In the genomic region with DNA sequence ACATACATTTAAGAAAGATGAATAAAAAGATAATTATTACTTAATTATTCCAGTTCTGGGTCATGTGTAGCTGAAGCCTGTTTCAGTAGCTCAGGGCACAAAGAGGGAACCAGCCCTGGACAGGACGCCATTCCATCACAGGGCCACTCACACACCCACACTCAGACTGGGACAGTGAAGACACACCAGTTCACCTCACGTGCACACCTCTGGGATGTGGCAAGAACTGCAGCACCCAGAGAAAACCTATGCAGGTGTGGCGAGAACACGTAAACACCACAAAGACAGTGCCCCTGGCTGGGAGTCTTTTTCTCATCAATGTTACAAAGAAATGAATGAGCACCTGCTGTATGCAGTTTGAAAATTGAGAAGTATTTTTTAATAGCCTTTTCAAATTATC, we compare ENCODE assay signal across 8 cellular contexts. TPM values are rescaled to one million over a fixed set of nuclear protein-coding genes. Genes with fewer than 3 reads are reported as not detected.
DNase-seq lines count a peak whose midpoint lies in the region; ATAC-seq and TF ChIP-seq lines count a peak whose summit lies in the region.

No MANE protein-coding gene starts in this region.

- ATAC-seq in GM19463 (IDR thresholded peaks at IDR 0.05; ENCODE audit: unreplicated experiment): no peak

- H3K18ac ChIP-seq in mesenchymal stem cell (ENCODE audit: low read depth in 1 of 2, low read length in 2 of 2): peak overlapping the region in 1 of 2 experiments; percentile 46

- no peaks in the 10 kb centered on the region for H3K79me1 ChIP-seq in mesenchymal stem cell (replicated peaks; ENCODE audit: low read length, poor library complexity, severe bottlenecking)

- H3K4me3 Mint-ChIP-seq in activated naive CD4-positive, alpha-beta T cell treated with anti-CD3 and anti-CD28 coated beads, Interleukin-2, amount 50 U/mL, for 24 hours: peak overlapping the region; percentile 97

- H3K27me3 ChIP-seq in mesenchymal stem cell (ENCODE audit: control insufficient read depth in 1 of 2, insufficient read depth in 1 of 2, low read length in 2 of 2): no peaks in the 10 kb centered on the region

- DNase-seq in LNCaP clone FGC (ENCODE audit: low read depth): no peak
- DNase-seq in mesenchymal stem cell: peak; percentile 32
- no peak for DNase-seq in hepatic stellate cell (ENCODE audit: low spot score)
- no peak for DNase-seq in SKM-1 treated with dmso at 0.1 percent for 144 hours (lab: John Stamatoyannopoulos, UW; ENCODE audit: unreplicated experiment)
- no peak for DNase-seq in dermis blood vessel endothelial cell

- no peaks in the 10 kb centered on the region for H3K36me3 Mint-ChIP-seq in activated naive CD4-positive, alpha-beta T cell treated with anti-CD3 and anti-CD28 coated beads, Interleukin-2, amount 50 U/mL, for 24 hours

- H3K23ac ChIP-seq in mesenchymal stem cell (ENCODE audit: low read length in 2 of 2): peak overlapping the region in 1 of 2 experiments; percentile 10

- peaks cover 69% of the 10 kb centered on the region for H3K4me1 Mint-ChIP-seq in activated naive CD4-positive, alpha-beta T cell treated with anti-CD3 and anti-CD28 coated beads, Interleukin-2, amount 50 U/mL, for 24 hours

- H3K4ac ChIP-seq in mesenchymal stem cell (ENCODE audit: low read depth in 1 of 2, low read length in 2 of 2): no peak overlapping the region

- H3K36me3 ChIP-seq in ES-I3 (ENCODE audit: insufficient read depth, low read length) (no peaks in the 10 kb centered on the region), mesenchymal stem cell (ENCODE audit: control insufficient read depth in 1 of 2, insufficient read depth in 2 of 2, low read depth in 1 of 2, low read length in 2 of 2) (peaks cover 11 to 27% of the 10 kb centered on the region in 2 experiments)

- no peak overlapping the region for H4K8ac ChIP-seq in mesenchymal stem cell (ENCODE audit: low read length)

- H3K4me3 ChIP-seq in LNCaP clone FGC (ENCODE audit: low read depth, low read length): peak overlapping the region; percentile 81
- H3K4me3 ChIP-seq in mesenchymal stem cell (ENCODE audit: insufficient read depth in 1 of 2, low read depth in 1 of 2, low read length in 2 of 2): peak overlapping the region in 1 of 2 experiments; percentile 99

- no peak overlapping the region for H2BK15ac ChIP-seq in mesenchymal stem cell (ENCODE audit: low read depth, poor library complexity, severe bottlenecking)

- no peak overlapping the region for H2BK120ac ChIP-seq in mesenchymal stem cell (ENCODE audit: low read depth, low read length)

- no peaks in the 10 kb centered on the region for H3K9me3 Mint-ChIP-seq in activated naive CD4-positive, alpha-beta T cell treated with anti-CD3 and anti-CD28 coated beads, Interleukin-2, amount 50 U/mL, for 24 hours

- H3K4me2 ChIP-seq in mesenchymal stem cell (ENCODE audit: low read length, poor library complexity, severe bottlenecking): peak overlapping the region; percentile 24

- no peak overlapping the region for H2AFZ ChIP-seq in mesenchymal stem cell (ENCODE audit: low read depth, low read length)

- H3K9ac ChIP-seq in ES-I3 (ENCODE audit: low read depth, low read length): peak overlapping the region; percentile 81; the same call in 1 of the 2 replicates
- peak overlapping the region; percentile 97 for H3K9ac ChIP-seq in mesenchymal stem cell (ENCODE audit: low read length)

- no peak overlapping the region for H2AK5ac ChIP-seq in mesenchymal stem cell (ENCODE audit: low read length, severe bottlenecking)

- no peak overlapping the region for H4K91ac ChIP-seq in mesenchymal stem cell (ENCODE audit: low read length)

- no peak overlapping the region for H3K27ac Mint-ChIP-seq in activated naive CD4-positive, alpha-beta T cell treated with anti-CD3 and anti-CD28 coated beads, Interleukin-2, amount 50 U/mL, for 24 hours

- H3K9me3 ChIP-seq in ES-I3 (ENCODE audit: control insufficient read depth, insufficient read depth, low read length) (no peaks in the 10 kb centered on the region), mesenchymal stem cell (ENCODE audit: control insufficient read depth, low read length) (no peaks in the 10 kb centered on the region)

- TF ChIP-seq CTCF in LNCaP clone FGC (IDR thresholded peaks at IDR 0.05; ENCODE audit: control insufficient read depth, extremely low read depth, insufficient read depth): no peak

- no peak overlapping the region for H3K27ac ChIP-seq in mesenchymal stem cell (ENCODE audit: low read length, poor library complexity, severe bottlenecking)

- no peak overlapping the region for H2BK5ac ChIP-seq in mesenchymal stem cell (ENCODE audit: low read depth, low read length, poor library complexity, severe bottlenecking)

- no peaks in the 10 kb centered on the region for H3K4me1 ChIP-seq in ES-I3 (ENCODE audit: insufficient read depth, low read length)
- peaks cover 13% of the 10 kb centered on the region for H3K4me1 ChIP-seq in mesenchymal stem cell (ENCODE audit: control insufficient read depth, insufficient read depth, low read depth, low read length)

- H3K27me3 Mint-ChIP-seq in activated naive CD4-positive, alpha-beta T cell treated with anti-CD3 and anti-CD28 coated beads, Interleukin-2, amount 50 U/mL, for 24 hours: no peaks in the 10 kb centered on the region

- peak overlapping the region in 1 of 2 experiments; percentile 29 for H2BK12ac ChIP-seq in mesenchymal stem cell (ENCODE audit: low read length in 2 of 2)

- WGBS in mesenchymal stem cell: 63% methylated on average over 4 of the region's 4 CpGs

- no peak overlapping the region for H3K14ac ChIP-seq in mesenchymal stem cell (ENCODE audit: low read length in 2 of 2)

RNA-seq across cellular contexts. Expression of a gene that starts 1.6 kb away (rescaled TPM):
- polyA plus RNA-seq in mesenchymal stem cell (2013, experiment 1 of 2): 198 TPM
- polyA plus RNA-seq in mesenchymal stem cell (2013, experiment 2 of 2): 211 TPM
- total RNA-seq in dermis blood vessel endothelial cell: 59.6 and 95.5 TPM in 2 replicates

RNA-seq across cellular contexts. Expression of a gene that starts 5.6 kb away (rescaled TPM):
- polyA plus RNA-seq in mesenchymal stem cell (2013, experiment 1 of 2): 18.0 TPM
- 17.1 TPM for polyA plus RNA-seq in mesenchymal stem cell (2013, experiment 2 of 2)
- 18.5 and 24.3 TPM in 2 replicates for total RNA-seq in dermis blood vessel endothelial cell

RNA-seq across cellular contexts. Expression of a gene that starts 24.9 kb away (rescaled TPM):
- not detected for polyA plus RNA-seq in mesenchymal stem cell (2013, experiment 1 of 2)
- not detected for polyA plus RNA-seq in mesenchymal stem cell (2013, experiment 2 of 2)
- not detected in 2 replicates for total RNA-seq in dermis blood vessel endothelial cell
